Comparison of ENCODE assay signal across 8 cellular contexts in genomic region chr2:151947524-151948165, GRCh38.
A peak's percentile ranks its signal among the peaks of the same experiment; 100 is the strongest.
DNase-seq lines count a peak whose midpoint lies in the region; ATAC-seq and TF ChIP-seq lines count a peak whose summit lies in the region.

No MANE protein-coding gene starts in this region.

- TF ChIP-seq CTCF in glutamatergic neuron (IDR thresholded peaks at IDR 0.05; ENCODE audit: partially characterized antibody, unreplicated experiment): peak; percentile 48

- H3K4me3 Mint-ChIP-seq in glutamatergic neuron (ENCODE audit: unreplicated experiment): no peak overlapping the region
- H3K4me3 Mint-ChIP-seq in stimulated activated naive CD8-positive, alpha-beta T cell treated with anti-CD3 and anti-CD28 coated beads, Interleukin-15, amount 100 ng/mL, for 72 hours: no peak overlapping the region

- no peaks in the 10 kb centered on the region for H3K27me3 Mint-ChIP-seq in glutamatergic neuron (ENCODE audit: unreplicated experiment)
- H3K27me3 Mint-ChIP-seq in stimulated activated naive CD8-positive, alpha-beta T cell treated with anti-CD3 and anti-CD28 coated beads, Interleukin-15, amount 100 ng/mL, for 72 hours: peaks cover 12% of the 10 kb centered on the region

- ATAC-seq in GM21825 (IDR thresholded peaks at IDR 0.05; ENCODE audit: unreplicated experiment) (peak; percentile 39), sciatic nerve (peak; percentile 68)
- no peak for ATAC-seq in stimulated activated naive CD8-positive, alpha-beta T cell treated with anti-CD3 and anti-CD28 coated beads, Interleukin-15, amount 100 ng/mL, for 72 hours

- peaks cover 2% of the 10 kb centered on the region for H3K9me3 Mint-ChIP-seq in glutamatergic neuron (ENCODE audit: unreplicated experiment)
- peaks cover 6 to 14% of the 10 kb centered on the region in 2 donors for H3K9me3 Mint-ChIP-seq in stimulated activated naive CD8-positive, alpha-beta T cell treated with anti-CD3 and anti-CD28 coated beads, Interleukin-15, amount 100 ng/mL, for 72 hours

- intact Hi-C loops in sciatic nerve (cut with DNase I): no loop called here

- H3K4me1 Mint-ChIP-seq in glutamatergic neuron (ENCODE audit: low read depth, unreplicated experiment): peaks cover 13% of the 10 kb centered on the region
- peaks cover 12% of the 10 kb centered on the region for H3K4me1 Mint-ChIP-seq in stimulated activated naive CD8-positive, alpha-beta T cell treated with anti-CD3 and anti-CD28 coated beads, Interleukin-15, amount 100 ng/mL, for 72 hours

- H3K27ac Mint-ChIP-seq in glutamatergic neuron (ENCODE audit: unreplicated experiment): no peak overlapping the region
- no peak overlapping the region for H3K27ac Mint-ChIP-seq in stimulated activated naive CD8-positive, alpha-beta T cell treated with anti-CD3 and anti-CD28 coated beads, Interleukin-15, amount 100 ng/mL, for 72 hours

- DNase-seq in ACHN (peak; percentile 61), OCI-M1 (lab: John Stamatoyannopoulos, UW) (peak; percentile 37), glutamatergic neuron (no peak), sciatic nerve (ENCODE audit: low spot score) (no peak), NCI-H526 treated with DMSO at 0.1 percent for 48 hours (lab: John Stamatoyannopoulos, UW) (no peak)
- no peak for DNase-seq in effector CD8-positive, alpha-beta T cell (lab: John Stamatoyannopoulos, UW)
- no peak for DNase-seq in stimulated activated naive CD8-positive, alpha-beta T cell treated with anti-CD3 and anti-CD28 coated beads, Interleukin-15, amount 100 ng/mL, for 72 hours

- H3K36me3 Mint-ChIP-seq in glutamatergic neuron (ENCODE audit: unreplicated experiment): peaks cover 8% of the 10 kb centered on the region

- in situ Hi-C loops in ACHN (cut with HindIII; ENCODE audit: low pct_ligation_motif_present, low pct_unique_long_range_greater_than_20kb, low sequenced_read_pairs): no loop called here

Comparison
In these comparisons a context has a peak if more than half of its experiments do, and no peak if none do; other contexts are left out.
1. DNase-seq: peak in ACHN (single experiment) and OCI-M1 (single experiment); none in glutamatergic neuron (single experiment), sciatic nerve (single experiment), NCI-H526 treated with DMSO at 0.1 percent for 48 hours (single experiment), effector CD8-positive, alpha-beta T cell (single experiment) and stimulated activated naive CD8-positive, alpha-beta T cell treated with anti-CD3 and anti-CD28 coated beads, Interleukin-15, amount 100 ng/mL, for 72 hours (0 of 2).